In genomic region chr19:41774515-41774980, GRCh38 we compare ENCODE assay signal across 9 cellular contexts. TPM values are rescaled to one million over a fixed set of nuclear protein-coding genes. Genes with fewer than 3 reads are reported as not detected.
DNase-seq lines count a peak whose midpoint lies in the region; ATAC-seq and TF ChIP-seq lines count a peak whose summit lies in the region.
"Had no signal": no experiment of that assay in that cellular context is flagged by ENCODE, and none has a peak within 500 bp of the region (broad histone marks: within the 10 kb centered on the region; RNA-seq: fewer than 3 reads in every experiment).

No MANE protein-coding gene starts in this region.

- intact Hi-C loops in left colon (cut with DNase I, micrococcal nuclease), result no loop called here
- intact Hi-C loops in upper lobe of right lung (cut with DNase I), result no loop called here

- DNase-seq in activated gamma-delta T cell treated with Interleukin-2 at 50 U/mL for 16 hours (peak; percentile 8), activated gamma-delta T cell (lab: John Stamatoyannopoulos, UW) (no peak), activated T-cell treated with anti-CD3 and anti-CD28 coated beads for 24 hours (ENCODE audit: low read depth) (peak; percentile 34), left colon (peak; percentile 67 to 92), upper lobe of right lung (no peak), NAMALWA (ENCODE audit: low spot score) (no peak)
- DNase-seq: nucleus accumbens had no signal

- TF ChIP-seq CTCF in upper lobe of right lung (IDR thresholded peaks at IDR 0.05), result no peak

- peaks cover 5% of the 10 kb centered on the region for H3K27me3 ChIP-seq in upper lobe of right lung

- H3K4me3 ChIP-seq in upper lobe of right lung, result no peak overlapping the region

- no peaks in the 10 kb centered on the region for H3K9me3 ChIP-seq in upper lobe of right lung

- H3K36me3 ChIP-seq in upper lobe of right lung, result no peaks in the 10 kb centered on the region

- ATAC-seq in left colon (peak; percentile 85), upper lobe of right lung (peak; percentile 93), HG03025 (IDR thresholded peaks at IDR 0.05; ENCODE audit: low FRiP score, unreplicated experiment) (no peak), GM18907 (IDR thresholded peaks at IDR 0.05; ENCODE audit: unreplicated experiment) (no peak)

- peaks cover 11% of the 10 kb centered on the region for H3K4me1 ChIP-seq in upper lobe of right lung

- H3K27ac ChIP-seq in upper lobe of right lung, result peak overlapping the region; percentile 5

RNA-seq across cellular contexts. Expression of gene CEACAM6, which starts 19.2 kb away (rescaled TPM):
- total RNA-seq in left colon, result 100 to 1,000 TPM; 485 to 596 TPM
- 732 TPM for total RNA-seq in upper lobe of right lung

RNA-seq across cellular contexts. Expression of gene CEACAM3, which starts 21.8 kb away (rescaled TPM):
- total RNA-seq in left colon (1 to 10 TPM; 1.2 to 4.8 TPM), upper lobe of right lung (1.2 TPM)

Comparison
In these comparisons a context has a peak if more than half of its experiments do, and no peak if none do; other contexts are left out.
1. DNase-seq: peak in activated gamma-delta T cell treated with Interleukin-2 at 50 U/mL for 16 hours (single experiment), activated T-cell treated with anti-CD3 and anti-CD28 coated beads for 24 hours (single experiment) and left colon (2 of 2); none in activated gamma-delta T cell (single experiment), upper lobe of right lung (single experiment) and NAMALWA (single experiment).
2. ATAC-seq: peak in left colon (single experiment) and upper lobe of right lung (single experiment); none in HG03025 (single experiment) and GM18907 (single experiment).